Comparison of ENCODE assay signal across 2 cellular contexts in genomic region chr18:27149240-27149639, GRCh38. TPM values are rescaled to one million over a fixed set of nuclear protein-coding genes. Genes with fewer than 3 reads are reported as not detected.
"Had no signal": no experiment of that assay in that cellular context is flagged by ENCODE, and none has a peak within 500 bp of the region (broad histone marks: within the 10 kb centered on the region; RNA-seq: fewer than 3 reads in every experiment).

No MANE protein-coding gene starts in this region.

RNA-seq across cellular contexts. Expression of gene CHST9, which starts 35.9 kb away (rescaled TPM):
- total RNA-seq: GM23248, HFFc6 had no signal
- polyA plus RNA-seq: GM23248 had no signal
